ENCODE assay signal across 12 cellular contexts in the genomic region with DNA sequence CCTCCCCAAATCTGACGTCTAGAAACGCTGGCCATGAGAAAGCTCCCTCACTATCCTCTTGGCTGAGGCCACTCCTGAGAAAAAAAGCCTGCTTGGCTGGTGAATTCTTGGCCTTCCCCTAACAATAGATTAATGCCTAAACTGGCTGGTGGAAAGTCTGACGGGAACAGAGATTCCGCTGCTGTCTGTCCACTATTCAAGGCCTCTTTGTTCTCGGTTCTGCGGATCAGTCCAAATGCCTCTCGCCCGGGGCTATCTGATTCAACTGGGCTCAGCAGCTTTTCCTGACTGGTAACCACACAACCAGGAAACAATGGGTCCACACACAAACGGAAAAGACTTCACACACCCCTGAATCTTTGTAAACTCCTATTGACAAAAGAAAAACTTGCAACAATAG. TPM values are rescaled to one million over a fixed set of nuclear protein-coding genes. Genes with fewer than 3 reads are reported as not detected.
DNase-seq lines count a peak whose midpoint lies in the region; ATAC-seq and TF ChIP-seq lines count a peak whose summit lies in the region.
"Had no signal": no experiment of that assay in that cellular context is flagged by ENCODE, and none has a peak within 500 bp of the region (broad histone marks: within the 10 kb centered on the region; RNA-seq: fewer than 3 reads in every experiment).

No MANE protein-coding gene starts in this region.

- H3K4me3 ChIP-seq in RWPE2 (ENCODE audit: severe bottlenecking) = no peak overlapping the region
- no peak overlapping the region for H3K4me3 ChIP-seq in esophagus muscularis mucosa

- intact Hi-C loops in esophagus muscularis mucosa (cut with DNase I) = no loop called here

- H3K4me1 ChIP-seq in RWPE2 (ENCODE audit: insufficient read depth, poor library complexity, severe bottlenecking) (peaks cover 23% of the 10 kb centered on the region), esophagus muscularis mucosa (peaks cover 55 to 83% (median 74%) of the 10 kb centered on the region in 4 donors)

- H3K36me3 ChIP-seq in RWPE2 (ENCODE audit: low read depth) (peaks cover 3% of the 10 kb centered on the region; the same call in 1 of the 2 replicates), esophagus muscularis mucosa (no peaks in the 10 kb centered on the region)

- DNase-seq in RWPE2 (ENCODE audit: low spot score) = no peak
- DNase-seq in esophagus muscularis mucosa (ENCODE audit: extremely low spot score) = no peak
- DNase-seq in mesenteric fat pad (ENCODE audit: low spot score) = peak; percentile 35
- peak in 34 of 49 donors; percentile 16 to 69 (median 41) for DNase-seq in substantia nigra (lab: John Stamatoyannopoulos, UW)
- DNase-seq in DMS79 (lab: John Stamatoyannopoulos, UW) = no peak
- DNase-seq in HUDEP-2 (lab: John Stamatoyannopoulos, UW; ENCODE audit: unreplicated experiment in 76 of 76) = no peak
- no peak for DNase-seq in mucosa of gallbladder (ENCODE audit: low spot score)
- no peak for DNase-seq in NCI-H1105 treated with DMSO at 0.1 percent for 48 hours (lab: John Stamatoyannopoulos, UW)
- DNase-seq: activated CD4-positive, alpha-beta memory T cell treated with anti-CD3 and anti-CD28 coated beads for 36 hours; amniotic stem cell; DND-41; NCI-H1694 had no signal

- H3K9me3 ChIP-seq in RWPE2 (ENCODE audit: severe bottlenecking) = no peaks in the 10 kb centered on the region
- no peaks in the 10 kb centered on the region for H3K9me3 ChIP-seq in esophagus muscularis mucosa

- ATAC-seq in RWPE2 (ENCODE audit: low read depth) = peak; percentile 46

- no peak for TF ChIP-seq EP300 in esophagus muscularis mucosa (IDR thresholded peaks at IDR 0.05)

- H3K27me3 ChIP-seq in RWPE2 (ENCODE audit: insufficient read depth, poor library complexity, severe bottlenecking) (no peaks in the 10 kb centered on the region), esophagus muscularis mucosa (no peaks in the 10 kb centered on the region)

- H3K27ac ChIP-seq in RWPE2 (ENCODE audit: poor library complexity, severe bottlenecking) (peak overlapping the region; percentile 70), esophagus muscularis mucosa (replicated peaks in 1 of 4) (peak overlapping the region; percentile 38 to 64 (median 46)), substantia nigra (ENCODE audit: low read depth, low read length, poor library complexity, severe bottlenecking) (no peak overlapping the region)

- no peak for TF ChIP-seq POLR2A in esophagus muscularis mucosa (IDR thresholded peaks at IDR 0.05; ENCODE audit: low read depth)

- TF ChIP-seq CTCF in RWPE2 (IDR thresholded peaks at IDR 0.05; ENCODE audit: poor library complexity, severe bottlenecking) (no peak), esophagus muscularis mucosa (IDR thresholded peaks at IDR 0.05) (no peak)

- WGBS in esophagus muscularis mucosa = 68% methylated on average over 9 of the region's 9 CpGs

RNA-seq across cellular contexts. Expression of a gene that starts 27.2 kb away (rescaled TPM):
- total RNA-seq in esophagus muscularis mucosa (10 to 100 TPM; 19.9 to 81.6 (median 50.1) TPM), mesenteric fat pad (228 TPM), mucosa of gallbladder (31.1 TPM)
- total RNA-seq: activated CD4-positive, alpha-beta memory T cell treated with anti-CD3 and anti-CD28 coated beads for 36 hours had no signal

Comparison
In these comparisons a context has a peak if more than half of its experiments do, and no peak if none do; other contexts are left out.
1. DNase-seq: peak in mesenteric fat pad (single experiment) and substantia nigra (34 of 49); none in RWPE2 (single experiment), esophagus muscularis mucosa (single experiment), DMS79 (single experiment), HUDEP-2 (0 of 76), mucosa of gallbladder (single experiment) and NCI-H1105 treated with DMSO at 0.1 percent for 48 hours (single experiment).